Comparison of ENCODE assay signal across 24 cellular contexts in the genomic region with DNA sequence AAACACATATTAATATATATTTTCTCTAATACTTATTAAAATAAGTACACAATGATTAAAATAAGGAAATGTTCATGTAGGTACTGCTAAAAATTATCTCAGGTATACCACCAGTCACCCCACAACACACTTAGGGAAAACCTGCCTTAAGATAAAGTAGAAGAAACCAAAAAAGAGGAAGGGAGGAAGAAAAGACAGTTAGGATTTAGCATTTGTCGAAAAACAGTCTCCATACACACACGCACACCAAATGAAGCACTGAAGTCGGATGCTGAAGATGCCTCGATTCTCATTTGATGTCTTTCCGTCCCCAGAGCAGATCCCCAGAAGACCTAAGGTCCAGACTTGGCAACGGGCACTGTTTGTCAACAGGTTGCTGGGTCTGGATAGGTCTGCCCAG.
"Had no signal": no experiment of that assay in that cellular context is flagged by ENCODE, and none has a peak within 500 bp of the region (broad histone marks: within the 10 kb centered on the region; RNA-seq: fewer than 3 reads in every experiment).

No MANE protein-coding gene starts in this region.

- H3K4me3 ChIP-seq: dorsolateral prefrontal cortex, lung, mucosa of descending colon, prostate gland, right atrium auricular region, smooth muscle cell, stomach, thyroid gland, vagina had no signal

- FAIRE-seq: frontal cortex, keratinocyte had no signal

- H3K4me3 Mint-ChIP-seq: immature natural killer cell; memory B cell; naive B cell; natural killer cell treated with Interleukin-12 subunit alpha and Interleukin-12 subunit beta and Interleukin-15 and Interleukin-18, amount 100 ng/mL, for 72 hours; stimulated activated effector memory CD8-positive, alpha-beta T cell treated with anti-CD3 and anti-CD28 coated beads, Interleukin-12 subunit alpha, Interleukin-12 subunit beta, amount 100 ng/mL, for 72 hours had no signal

- H3K27me3 ChIP-seq: dorsolateral prefrontal cortex, right atrium auricular region, stomach, thyroid gland, vagina had no signal

- H3K27me3 Mint-ChIP-seq: memory B cell, naive B cell had no signal

- H3K27ac Mint-ChIP-seq: immature natural killer cell; memory B cell; naive B cell; natural killer cell treated with Interleukin-12 subunit alpha and Interleukin-12 subunit beta and Interleukin-15 and Interleukin-18, amount 100 ng/mL, for 72 hours; stimulated activated effector memory CD8-positive, alpha-beta T cell treated with anti-CD3 and anti-CD28 coated beads, Interleukin-12 subunit alpha, Interleukin-12 subunit beta, amount 100 ng/mL, for 72 hours had no signal

- H3K4me2 ChIP-seq: smooth muscle cell had no signal

- H3K27ac ChIP-seq: dorsolateral prefrontal cortex, prostate gland, right atrium auricular region, stomach, thyroid gland, vagina had no signal

- H3K9me3 Mint-ChIP-seq: immature natural killer cell; memory B cell; natural killer cell treated with Interleukin-12 subunit alpha and Interleukin-12 subunit beta and Interleukin-15 and Interleukin-18, amount 100 ng/mL, for 72 hours; stimulated activated effector memory CD8-positive, alpha-beta T cell treated with anti-CD3 and anti-CD28 coated beads, Interleukin-12 subunit alpha, Interleukin-12 subunit beta, amount 100 ng/mL, for 72 hours had no signal

- H3K36me3 ChIP-seq: prostate gland, right atrium auricular region, stomach, thyroid gland, vagina had no signal

- H3K9me3 ChIP-seq: mucosa of descending colon, prostate gland, right atrium auricular region, stomach, thyroid gland, vagina had no signal

- DNase-seq: dorsolateral prefrontal cortex; effector CD4-positive, alpha-beta T cell; hypothalamus; immature natural killer cell; mucosa of descending colon; naive B cell; nucleus accumbens; stimulated activated CD4-positive, alpha-beta T cell treated with anti-CD3 and anti-CD28 coated beads, Interleukin-12 subunit alpha, Interleukin-12 subunit beta, amount 100 ng/mL, for 4 hours; stimulated activated CD4-positive, alpha-beta T cell treated with anti-CD3 and anti-CD28 coated beads, Interleukin-1b, Interleukin-23, amount 100 ng/mL, for 48 hours; stimulated activated CD4-positive, alpha-beta T cell treated with anti-CD3 and anti-CD28 coated beads, Interleukin-4, amount 100 ng/mL, for 1 hour; stimulated activated naive CD4-positive, alpha-beta T cell treated with Interleukin-2 at 50 U/mL for 16 hours; stomach; thyroid gland; trophoblast cell had no signal

- H3K36me3 Mint-ChIP-seq: immature natural killer cell; memory B cell; naive B cell; natural killer cell treated with Interleukin-12 subunit alpha and Interleukin-12 subunit beta and Interleukin-15 and Interleukin-18, amount 100 ng/mL, for 72 hours; stimulated activated effector memory CD8-positive, alpha-beta T cell treated with anti-CD3 and anti-CD28 coated beads, Interleukin-12 subunit alpha, Interleukin-12 subunit beta, amount 100 ng/mL, for 72 hours had no signal

- H3K4me1 ChIP-seq: prostate gland, thyroid gland had no signal
